In the genomic region with DNA sequence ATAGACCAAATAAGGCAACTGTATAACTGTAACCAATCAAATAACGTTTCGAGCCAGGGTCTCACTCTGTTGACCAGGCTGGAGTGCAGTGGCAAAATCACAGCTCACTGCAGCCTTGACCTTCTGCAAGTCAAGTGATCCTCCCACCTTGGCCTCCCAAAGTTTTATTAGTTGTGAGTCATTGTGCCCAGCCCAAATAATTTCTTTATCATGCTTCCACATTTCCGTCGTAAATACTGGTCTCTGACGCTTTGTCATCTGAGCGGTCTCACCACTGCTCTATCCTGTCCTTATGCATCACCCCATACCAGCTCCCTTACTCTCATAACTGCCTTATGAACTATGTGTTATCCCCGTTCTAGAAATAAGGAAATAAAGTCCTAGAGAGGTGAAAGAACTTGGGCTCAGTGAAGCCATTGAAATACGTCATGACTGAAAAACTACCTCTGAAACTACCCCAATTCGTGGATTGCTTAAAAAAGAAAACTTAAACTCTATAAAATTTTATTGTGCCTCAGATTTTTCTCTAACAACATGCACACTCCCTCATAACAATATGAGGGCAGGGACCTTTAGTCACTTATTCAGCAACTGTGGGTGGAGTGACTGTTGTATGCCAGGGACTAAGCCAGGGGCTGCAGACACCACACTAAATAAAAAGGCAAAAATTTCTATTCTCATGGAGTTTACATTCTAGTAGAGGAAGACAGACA, we compare ENCODE assay signal across 28 cellular contexts. TPM values are rescaled to one million over a fixed set of nuclear protein-coding genes. Genes with fewer than 3 reads are reported as not detected.
A peak's percentile ranks its signal among the peaks of the same experiment; 100 is the strongest.
DNase-seq lines count a peak whose midpoint lies in the region; ATAC-seq, FAIRE-seq and TF ChIP-seq lines count a peak whose summit lies in the region.
"Had no signal": no experiment of that assay in that cellular context is flagged by ENCODE, and none has a peak within 500 bp of the region (broad histone marks: within the 10 kb centered on the region; RNA-seq: fewer than 3 reads in every experiment).

No MANE protein-coding gene starts in this region.

- ATAC-seq in HepG2 (no peak), right lobe of liver (no peak), RWPE2 (ENCODE audit: low read depth) (peak; percentile 50; the same call in 1 of the 3 replicates), GM21381 (IDR thresholded peaks at IDR 0.05; ENCODE audit: unreplicated experiment) (no peak)
- ATAC-seq: activated CD8-positive, alpha-beta memory T cell treated with anti-CD3 and anti-CD28 coated beads, Interleukin-2, amount 10 ng/mL, durations not matched to agents 7 days and 5 days; activated naive CD8-positive, alpha-beta T cell treated with anti-CD3 and anti-CD28 coated beads, Interleukin-2, amount 50 U/mL, for 24 hours; gastroesophageal sphincter; natural killer cell; sciatic nerve; stimulated activated naive B cell treated with anti-CD40 and anti-IgM and Interleukin-4, amounts not matched to agents 10 μg/mL and 1 μg/mL and 100 μg/mL, for 72 hours had no signal

- FAIRE-seq in HepG2 (lab: Jason Lieb, UNC) = no peak
- FAIRE-seq: bronchial epithelial cell had no signal

- H3K9ac ChIP-seq in HepG2 (ENCODE audit: insufficient read depth, low read depth, low read length) = no peak overlapping the region
- H3K9ac ChIP-seq: parathyroid adenoma, SK-N-SH had no signal

- no peak for TF ChIP-seq CTCF in HepG2 (CRISPR knock-in tag; IDR thresholded peaks at IDR 0.05)
- TF ChIP-seq CTCF in right lobe of liver (IDR thresholded peaks at IDR 0.05) = no peak
- no peak for TF ChIP-seq CTCF in RWPE2 (IDR thresholded peaks at IDR 0.05; ENCODE audit: poor library complexity, severe bottlenecking)
- TF ChIP-seq CTCF in fibroblast of villous mesenchyme (IDR thresholded peaks at IDR 0.05; ENCODE audit: insufficient read depth, low read depth, low read length) = no peak
- TF ChIP-seq CTCF in RWPE1 (conservative IDR thresholded peaks at IDR 0.05; ENCODE audit: low read depth) = no peak

- POLR2A ChIA-PET in HepG2 (lab: Yijun Ruan, JAX) = interaction anchor here (1.5 kb wide), 1 partner anchor 9 kb away, joined by 3 read pairs; no protein-coding TSS in a partner anchor
- POLR2A ChIA-PET in RWPE1 (lab: Yijun Ruan, JAX; ENCODE audit: low non-redundant PET) = no interaction called here

- no TSS peak for BruUV-seq in HepG2 (replicated peaks; lab: Mats Ljungman, UMichigan)

- H3K4me1 ChIP-seq in HepG2 (ENCODE audit: insufficient read depth, low read length) (peaks cover 56% of the 10 kb centered on the region), right lobe of liver (peaks cover 0 to 15% (median 5%) of the 10 kb centered on the region in 4 donors), RWPE2 (ENCODE audit: insufficient read depth, poor library complexity, severe bottlenecking) (no peaks in the 10 kb centered on the region)
- H3K4me1 ChIP-seq: gastroesophageal sphincter, parathyroid adenoma had no signal

- no peak for TF ChIP-seq POLR2A in HepG2 (IDR thresholded peaks at IDR 0.05; ENCODE audit: insufficient read depth in 1 of 2, low read depth in 2 of 2, low read length in 2 of 2)
- TF ChIP-seq POLR2A in right lobe of liver (IDR thresholded peaks at IDR 0.05) = no peak

- no peaks in the 10 kb centered on the region for H4K20me1 ChIP-seq in HepG2 (ENCODE audit: insufficient read depth, low read length)

- no peak for TF ChIP-seq RAD21 in HepG2 (CRISPR knock-in tag; IDR thresholded peaks at IDR 0.05)

- no peaks in the 10 kb centered on the region for H3K27me3 ChIP-seq in HepG2 (ENCODE audit: control insufficient read depth in 1 of 2, insufficient read depth in 2 of 2, low read length in 2 of 2)
- H3K27me3 ChIP-seq in right lobe of liver = no peaks in the 10 kb centered on the region
- H3K27me3 ChIP-seq in RWPE2 (ENCODE audit: insufficient read depth, poor library complexity, severe bottlenecking) = no peaks in the 10 kb centered on the region

- no peak overlapping the region for H3K27ac ChIP-seq in HepG2 (ENCODE audit: extremely low read length, insufficient read depth, low read length)
- H3K27ac ChIP-seq in right lobe of liver = no peak overlapping the region
- H3K27ac ChIP-seq in RWPE2 (ENCODE audit: poor library complexity, severe bottlenecking) = no peak overlapping the region
- no peak overlapping the region for H3K27ac ChIP-seq in RWPE1
- H3K27ac ChIP-seq: C4-2B, gastroesophageal sphincter, parathyroid adenoma had no signal

- H3K79me2 ChIP-seq in HepG2 (ENCODE audit: insufficient read depth, low read length) = no peaks in the 10 kb centered on the region
- H3K79me2 ChIP-seq: parathyroid adenoma had no signal

- H2AFZ ChIP-seq in HepG2 (ENCODE audit: low read length) = no peak overlapping the region
- H2AFZ ChIP-seq: parathyroid adenoma had no signal

- intact Hi-C loops in HepG2 (cut with micrococcal nuclease; ENCODE audit: unreplicated experiment) (loop anchor here (5.0 kb wide), 1 partner anchor 223 kb away; a partner anchor contains a TSS), right lobe of liver (cut with DNase I) (no loop called here)

- no peak overlapping the region for H3K4me2 ChIP-seq in HepG2 (ENCODE audit: low read depth, low read length)
- H3K4me2 ChIP-seq: SK-N-SH had no signal

- H3K4me3 ChIP-seq in HepG2 (replicated peaks in 1 of 3; ENCODE audit: insufficient read depth in 1 of 3, low read depth in 2 of 3, low read length in 3 of 3) (no peak overlapping the region), right lobe of liver (no peak overlapping the region), RWPE2 (ENCODE audit: severe bottlenecking) (no peak overlapping the region), fibroblast of villous mesenchyme (ENCODE audit: low read depth, low read length) (no peak overlapping the region)
- H3K4me3 ChIP-seq: gastroesophageal sphincter had no signal

- in situ Hi-C loops in HepG2 (cut with HindIII; ENCODE audit: extremely low pct_ligation_motif_present, low pct_unique_long_range_greater_than_20kb) = loop anchor here (10.0 kb wide), 1 partner anchor 60 kb away; a partner anchor contains a TSS

- TF ChIP-seq EP300 in HepG2 (IDR thresholded peaks at IDR 0.05; ENCODE audit: low read depth in 2 of 2, low read length in 2 of 2) (no peak), HepG2 (CRISPR knock-in tag; IDR thresholded peaks at IDR 0.05; ENCODE audit: borderline replicate concordance) (no peak)

- no peaks in the 10 kb centered on the region for H3K36me3 ChIP-seq in HepG2 (replicated peaks in 1 of 2; ENCODE audit: control insufficient read depth in 1 of 2, insufficient read depth in 2 of 2, low read length in 2 of 2)
- H3K36me3 ChIP-seq in right lobe of liver = no peaks in the 10 kb centered on the region
- H3K36me3 ChIP-seq in RWPE2 (ENCODE audit: low read depth) = no peaks in the 10 kb centered on the region
- H3K36me3 ChIP-seq: gastroesophageal sphincter had no signal

- DNase-seq in HepG2 (ENCODE audit: low spot score) (no peak), right lobe of liver (no peak), RWPE2 (ENCODE audit: low spot score) (no peak), fibroblast of villous mesenchyme (ENCODE audit: low read depth) (peak; percentile 63), RWPE1 (ENCODE audit: low spot score) (no peak)
- DNase-seq in activated T-cell treated with anti-CD3 and anti-CD28 coated beads, Interleukin-2, amount 50 U/mL, for 48 hours = no peak
- no peak for DNase-seq in stimulated activated CD4-positive, alpha-beta T cell treated with anti-CD3 and anti-CD28 coated beads, Interleukin-2, amount 100 ng/mL, for 24 hours
- DNase-seq: activated CD4-positive, alpha-beta T cell treated with anti-CD3 and anti-CD28 coated beads for 4 hours; activated CD8-positive, alpha-beta memory T cell treated with anti-CD3 and anti-CD28 coated beads, Interleukin-2, amount 10 ng/mL, durations not matched to agents 7 days and 5 days; activated naive CD8-positive, alpha-beta T cell treated with anti-CD3 and anti-CD28 coated beads, Interleukin-2, amount 50 U/mL, for 24 hours; DMS153; kidney glomerular epithelial cell; natural killer cell; NCI-H1436 treated with DMSO at 0.1 percent for 48 hours; NCI-H748 treated with DMSO at 0.1 percent for 48 hours; SK-N-SH; stimulated activated naive B cell treated with anti-CD40 and anti-IgM and Interleukin-4, amounts not matched to agents 10 μg/mL and 1 μg/mL and 100 μg/mL, for 72 hours; T-helper 9 cell had no signal

- H3K9me3 ChIP-seq in HepG2 (ENCODE audit: low read length) (no peaks in the 10 kb centered on the region), right lobe of liver (no peaks in the 10 kb centered on the region), RWPE2 (ENCODE audit: severe bottlenecking) (no peaks in the 10 kb centered on the region)
- H3K9me3 ChIP-seq: gastroesophageal sphincter, SK-N-SH had no signal

- 67% methylated on average over 9 of the region's 9 CpGs for WGBS in HepG2 (ENCODE audit: low lambda C conversion rate)
- 62% methylated on average over 9 of the region's 9 CpGs for WGBS in right lobe of liver (ENCODE audit: insufficient coverage, low coverage, low lambda C conversion rate, missing lambda C conversion rate)

- CTCF ChIA-PET in HepG2 (lab: Yijun Ruan, JAX; ENCODE audit: low intra/inter-chr PET ratio, low total read pairs) (no interaction called here), RWPE1 (lab: Yijun Ruan, JAX) (no interaction called here)

RNA-seq across cellular contexts. Expression of a gene that starts 15.8 kb away (rescaled TPM):
- total RNA-seq in HepG2 (2016; rRNA removed; fragmentation: Illumina TruSeq; extraction: Trizol) (0.45 and 1.3 TPM in 2 replicates), right lobe of liver (10 to 100 TPM; 12.5 to 54.4 (median 18.6) TPM), fibroblast of villous mesenchyme (not detected in 2 replicates)
- total RNA-seq in HepG2 (2016; cell fraction: cytosol; rRNA removed; fragmentation: Illumina TruSeq; extraction: Trizol; ENCODE audit: low read depth) = 0.71 and 0.79 TPM in 2 replicates
- total RNA-seq in HepG2 (2016; cell fraction: insoluble cytoplasmic fraction; rRNA removed; fragmentation: Illumina TruSeq; extraction: Trizol) = 0.42 and 0.91 TPM in 2 replicates
- 1.1 and 1.2 TPM in 2 replicates for total RNA-seq in HepG2 (2016; cell fraction: membrane; rRNA removed; fragmentation: Illumina TruSeq; extraction: Trizol)
- total RNA-seq in HepG2 (2016; cell fraction: nucleus; rRNA removed; fragmentation: Illumina TruSeq; extraction: Trizol) = 1.8 and 2.1 TPM in 2 replicates
- 4.3 and 8.4 TPM in 2 replicates for polyA plus RNA-seq in HepG2 (2011; rRNA removed)
- polyA plus RNA-seq in HepG2 (2011; cell fraction: cytosol; rRNA removed) = 3.6 and 3.9 TPM in 2 replicates
- polyA plus RNA-seq in HepG2 (2011; cell fraction: nucleus; rRNA removed) = 10.4 and 14.9 TPM in 2 replicates
- 14.7 and 15.9 TPM in 2 replicates for polyA plus RNA-seq in HepG2 (2012)
- 1.8 and 2.1 TPM in 2 replicates for polyA plus RNA-seq in HepG2 (2016; cell fraction: cytosol; fragmentation: Illumina TruSeq; extraction: Trizol; ENCODE audit: low read depth)
- polyA plus RNA-seq in HepG2 (2016; cell fraction: insoluble cytoplasmic fraction; fragmentation: Illumina TruSeq; extraction: Trizol; ENCODE audit: low read depth) = 1.9 and 2.5 TPM in 2 replicates
- 2.8 and 3.5 TPM in 2 replicates for polyA plus RNA-seq in HepG2 (2016; cell fraction: membrane; fragmentation: Illumina TruSeq; extraction: Trizol; ENCODE audit: low read depth)
- 5.0 and 7.0 TPM in 2 replicates for polyA plus RNA-seq in HepG2 (2016; cell fraction: nucleus; fragmentation: Illumina TruSeq; extraction: Trizol; ENCODE audit: insufficient read depth, low read depth)
- polyA minus RNA-seq in HepG2 (2011; rRNA and poly(A)+ RNA removed; ENCODE audit: low replicate concordance) = 0.72 and 4.8 TPM in 2 replicates
- polyA minus RNA-seq in HepG2 (2011; cell fraction: cytosol; rRNA and poly(A)+ RNA removed) = 4.1 and 11.0 TPM in 2 replicates
- 2.3 and 3.7 TPM in 2 replicates for polyA minus RNA-seq in HepG2 (2011; cell fraction: nucleus; rRNA and poly(A)+ RNA removed)
- total RNA-seq: activated CD8-positive, alpha-beta memory T cell treated with anti-CD3 and anti-CD28 coated beads, Interleukin-2, amount 10 ng/mL, durations not matched to agents 7 days and 5 days; activated T-helper 2 cell treated with anti-CD3 and anti-CD28 coated beads, Interferon-gamma antibody, Interleukin-2, Interleukin-4, amounts not matched to agents 10 μg/mL and 5 μg/mL and 100 μg/mL, durations not matched to agents 14 hours and 24 hours and 36 hours; bronchial epithelial cell; dermis microvascular lymphatic vessel endothelial cell had no signal

RNA-seq across cellular contexts. Expression of a gene that starts 17.6 kb away (rescaled TPM):
- total RNA-seq in HepG2 (2016; rRNA removed; fragmentation: Illumina TruSeq; extraction: Trizol) = not detected in 2 replicates
- not detected in 2 replicates for total RNA-seq in HepG2 (2016; cell fraction: cytosol; rRNA removed; fragmentation: Illumina TruSeq; extraction: Trizol; ENCODE audit: low read depth)
- total RNA-seq in HepG2 (2016; cell fraction: insoluble cytoplasmic fraction; rRNA removed; fragmentation: Illumina TruSeq; extraction: Trizol) = not detected in 2 replicates
- total RNA-seq in HepG2 (2016; cell fraction: membrane; rRNA removed; fragmentation: Illumina TruSeq; extraction: Trizol) = not detected in 2 replicates
- 0.31 TPM in 1 of 2 replicates, not detected in the other for total RNA-seq in HepG2 (2016; cell fraction: nucleus; rRNA removed; fragmentation: Illumina TruSeq; extraction: Trizol)
- 2.6 and 4.2 TPM in 2 replicates for polyA plus RNA-seq in HepG2 (2011; rRNA removed)
- 1.4 and 3.7 TPM in 2 replicates for polyA plus RNA-seq in HepG2 (2011; cell fraction: cytosol; rRNA removed)
- 3.4 and 4.2 TPM in 2 replicates for polyA plus RNA-seq in HepG2 (2011; cell fraction: nucleus; rRNA removed)
- polyA plus RNA-seq in HepG2 (2012) = 1.4 and 2.2 TPM in 2 replicates
- not detected in 2 replicates for polyA plus RNA-seq in HepG2 (2016; cell fraction: cytosol; fragmentation: Illumina TruSeq; extraction: Trizol; ENCODE audit: low read depth)
- not detected in 2 replicates for polyA plus RNA-seq in HepG2 (2016; cell fraction: insoluble cytoplasmic fraction; fragmentation: Illumina TruSeq; extraction: Trizol; ENCODE audit: low read depth)
- polyA plus RNA-seq in HepG2 (2016; cell fraction: membrane; fragmentation: Illumina TruSeq; extraction: Trizol; ENCODE audit: low read depth) = not detected in 2 replicates
- polyA plus RNA-seq in HepG2 (2016; cell fraction: nucleus; fragmentation: Illumina TruSeq; extraction: Trizol; ENCODE audit: insufficient read depth, low read depth) = not detected in 2 replicates
- polyA minus RNA-seq in HepG2 (2011; rRNA and poly(A)+ RNA removed; ENCODE audit: low replicate concordance) = 1.7 and 3.0 TPM in 2 replicates
- 2.6 TPM in 1 of 2 replicates, not detected in the other for polyA minus RNA-seq in HepG2 (2011; cell fraction: cytosol; rRNA and poly(A)+ RNA removed)
- 1.4 and 2.9 TPM in 2 replicates for polyA minus RNA-seq in HepG2 (2011; cell fraction: nucleus; rRNA and poly(A)+ RNA removed)
- 100 to 1,000 TPM; 109 to 259 (median 185) TPM for total RNA-seq in right lobe of liver
- 16.4 and 26.3 TPM in 2 replicates for total RNA-seq in fibroblast of villous mesenchyme

RNA-seq across cellular contexts. Expression of a gene that starts 54.1 kb away (rescaled TPM):
- total RNA-seq in HepG2 (2016; rRNA removed; fragmentation: Illumina TruSeq; extraction: Trizol) (not detected in 2 replicates), right lobe of liver (1 to 10 TPM in 1 of 6 experiments, under 1 TPM in 3, not detected in 2; 0.39 to 1.2 (median 0.86) TPM), fibroblast of villous mesenchyme (not detected in 2 replicates)
- total RNA-seq in HepG2 (2016; cell fraction: cytosol; rRNA removed; fragmentation: Illumina TruSeq; extraction: Trizol; ENCODE audit: low read depth) = not detected in 2 replicates
- total RNA-seq in HepG2 (2016; cell fraction: insoluble cytoplasmic fraction; rRNA removed; fragmentation: Illumina TruSeq; extraction: Trizol) = not detected in 2 replicates
- total RNA-seq in HepG2 (2016; cell fraction: membrane; rRNA removed; fragmentation: Illumina TruSeq; extraction: Trizol) = not detected in 2 replicates
- total RNA-seq in HepG2 (2016; cell fraction: nucleus; rRNA removed; fragmentation: Illumina TruSeq; extraction: Trizol) = not detected in 2 replicates
- not detected in 2 replicates for polyA plus RNA-seq in HepG2 (2011; rRNA removed)
- polyA plus RNA-seq in HepG2 (2011; cell fraction: cytosol; rRNA removed) = 0.05 TPM in 1 of 2 replicates, not detected in the other
- polyA plus RNA-seq in HepG2 (2011; cell fraction: nucleus; rRNA removed) = not detected in 2 replicates
- not detected in 2 replicates for polyA plus RNA-seq in HepG2 (2012)
- polyA plus RNA-seq in HepG2 (2016; cell fraction: cytosol; fragmentation: Illumina TruSeq; extraction: Trizol; ENCODE audit: low read depth) = not detected in 2 replicates
- not detected in 2 replicates for polyA plus RNA-seq in HepG2 (2016; cell fraction: insoluble cytoplasmic fraction; fragmentation: Illumina TruSeq; extraction: Trizol; ENCODE audit: low read depth)
- polyA plus RNA-seq in HepG2 (2016; cell fraction: membrane; fragmentation: Illumina TruSeq; extraction: Trizol; ENCODE audit: low read depth) = not detected in 2 replicates
- polyA plus RNA-seq in HepG2 (2016; cell fraction: nucleus; fragmentation: Illumina TruSeq; extraction: Trizol; ENCODE audit: insufficient read depth, low read depth) = not detected in 2 replicates
- polyA minus RNA-seq in HepG2 (2011; rRNA and poly(A)+ RNA removed; ENCODE audit: low replicate concordance) = not detected in 2 replicates
- polyA minus RNA-seq in HepG2 (2011; cell fraction: cytosol; rRNA and poly(A)+ RNA removed) = not detected in 2 replicates
- not detected in 2 replicates for polyA minus RNA-seq in HepG2 (2011; cell fraction: nucleus; rRNA and poly(A)+ RNA removed)
- total RNA-seq: A673; activated T-helper 2 cell treated with anti-CD3 and anti-CD28 coated beads, Interferon-gamma antibody, Interleukin-2, Interleukin-4, amounts not matched to agents 10 μg/mL and 5 μg/mL and 100 μg/mL, durations not matched to agents 14 hours and 24 hours and 36 hours; epithelial cell of proximal tubule; gastroesophageal sphincter; sciatic nerve had no signal
- polyA plus RNA-seq: SK-N-SH had no signal

Comparison
In these comparisons a context has a peak if more than half of its experiments do, and no peak if none do; other contexts are left out.
1. RNA of a gene that starts 17.6 kb away (total RNA-seq): 109 to 259 TPM in right lobe of liver and 16.4 to 26.3 TPM in fibroblast of villous mesenchyme; 0.31 TPM in HepG2; every median in the first group is over 10 times any median in the second.